In the genomic region with DNA sequence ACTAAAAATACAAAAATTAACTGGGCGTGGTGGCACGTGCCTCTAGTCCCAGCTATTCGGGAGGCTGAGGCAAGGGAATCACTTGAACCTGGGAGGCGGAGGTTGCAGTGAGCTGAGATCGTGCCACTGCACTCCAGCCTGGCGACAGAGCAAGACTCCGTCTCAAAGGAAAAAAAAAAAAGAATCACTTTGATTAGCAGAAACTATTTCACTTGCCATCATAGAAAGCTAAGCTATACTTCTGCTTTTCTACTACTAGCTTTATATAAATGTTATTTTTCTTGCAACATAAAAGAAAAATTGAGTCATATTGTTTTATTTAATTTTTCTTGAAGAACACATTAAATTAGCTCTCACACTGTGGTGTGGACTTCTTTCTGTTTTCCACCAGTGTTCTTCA, we compare ENCODE assay signal across 7 cellular contexts. TPM values are rescaled to one million over a fixed set of nuclear protein-coding genes. Genes with fewer than 3 reads are reported as not detected.
DNase-seq lines count a peak whose midpoint lies in the region; ATAC-seq, FAIRE-seq and TF ChIP-seq lines count a peak whose summit lies in the region.
"Not testable (repeated sequence)": the region's sequence is repeated elsewhere in the genome, so short reads cannot be mapped to it uniquely, and the experiment has no call there.

No MANE protein-coding gene starts in this region.

- not testable (repeated sequence) for TF ChIP-seq EP300 in HepG2 (IDR thresholded peaks at IDR 0.05; ENCODE audit: low read depth in 2 of 2, low read length in 2 of 2); HepG2 (CRISPR knock-in tag; IDR thresholded peaks at IDR 0.05; ENCODE audit: borderline replicate concordance)

- in situ Hi-C loops in HepG2 (cut with HindIII; ENCODE audit: extremely low pct_ligation_motif_present, low pct_unique_long_range_greater_than_20kb) = not testable (repeated sequence)

- H3K4me3 ChIP-seq in CD8-positive, alpha-beta T cell (ENCODE audit: low read depth, low read length); OCI-LY3 (ENCODE audit: low read length); effector memory CD4-positive, alpha-beta T cell (ENCODE audit: insufficient read depth, low read depth, low read length, poor library complexity, severe bottlenecking); HepG2 (replicated peaks in 1 of 3; ENCODE audit: insufficient read depth in 1 of 3, low read depth in 2 of 3, low read length in 3 of 3): not testable (repeated sequence)

- H2AFZ ChIP-seq in OCI-LY3 (ENCODE audit: low read depth, low read length); HepG2 (ENCODE audit: low read length): not testable (repeated sequence)

- CTCF ChIA-PET in CD8-positive, alpha-beta T cell (lab: Charles Lee) = interaction anchor here (0.6 to 0.8 kb wide), 2 partner anchors 13 to 54 kb away, joined by 3 read pairs; no protein-coding TSS in a partner anchor
- CTCF ChIA-PET in activated CD4-positive, alpha-beta T cell treated with anti-CD3 and anti-CD28 coated beads, Interleukin-2, amount 10 ng/mL, durations not matched to agents 7 days and 5 days (lab: Charles Lee) = interaction anchor here (1.0 to 1.7 kb wide), 3 partner anchors 9 to 18 kb away, joined by 3 to 4 read pairs (median 3); a partner anchor contains a TSS
- CTCF ChIA-PET in activated naive CD4-positive, alpha-beta T cell treated with anti-CD3 and anti-CD28 coated beads, Interleukin-2, amount 10 ng/mL, durations not matched to agents 7 days and 5 days (lab: Charles Lee) = interaction anchor here (1.0 kb wide), 2 partner anchors 17 to 65 kb away, joined by 3 to 4 read pairs; no protein-coding TSS in a partner anchor
- CTCF ChIA-PET in HepG2 (lab: Yijun Ruan, JAX; ENCODE audit: low intra/inter-chr PET ratio, low total read pairs) = not testable (repeated sequence)

- not testable (repeated sequence) for H3K27me3 Mint-ChIP-seq in CD8-positive, alpha-beta T cell (ENCODE audit: low read depth); activated CD4-positive, alpha-beta T cell treated with anti-CD3 and anti-CD28 coated beads, Interleukin-2, amount 10 ng/mL, durations not matched to agents 7 days and 5 days; activated naive CD4-positive, alpha-beta T cell treated with anti-CD3 and anti-CD28 coated beads, Interleukin-2, amount 10 ng/mL, durations not matched to agents 7 days and 5 days

- peaks cover 94% of the 10 kb centered on the region for H3K4me1 ChIP-seq in CD8-positive, alpha-beta T cell (ENCODE audit: insufficient read depth, low read length)
- peaks cover 76% of the 10 kb centered on the region for H3K4me1 ChIP-seq in OCI-LY3 (ENCODE audit: low read length)
- H3K4me1 ChIP-seq in effector memory CD4-positive, alpha-beta T cell (ENCODE audit: control insufficient read depth, insufficient read depth, low read length, poor library complexity, severe bottlenecking) = peaks cover 67% of the 10 kb centered on the region
- peaks cover 100% of the 10 kb centered on the region for H3K4me1 ChIP-seq in HepG2 (ENCODE audit: insufficient read depth, low read length)

- H3K27ac ChIP-seq in CD8-positive, alpha-beta T cell (ENCODE audit: low read depth, low read length); OCI-LY3 (ENCODE audit: low read length): not testable (repeated sequence)
- peak overlapping the region; percentile 6 for H3K27ac ChIP-seq in effector memory CD4-positive, alpha-beta T cell (ENCODE audit: insufficient read depth, low read length, poor library complexity, severe bottlenecking)
- H3K27ac ChIP-seq in HepG2 (ENCODE audit: extremely low read length, insufficient read depth, low read length) = peak overlapping the region; percentile 79

- H3K36me3 ChIP-seq in CD8-positive, alpha-beta T cell (ENCODE audit: insufficient read depth, low read length) = peaks cover 11% of the 10 kb centered on the region
- not testable (repeated sequence) for H3K36me3 ChIP-seq in OCI-LY3 (replicated peaks; ENCODE audit: low read depth, low read length); effector memory CD4-positive, alpha-beta T cell (ENCODE audit: control insufficient read depth, insufficient read depth, low read length)
- H3K36me3 ChIP-seq in HepG2 (replicated peaks in 1 of 2; ENCODE audit: control insufficient read depth in 1 of 2, insufficient read depth in 2 of 2, low read length in 2 of 2) = peaks cover 18 to 55% of the 10 kb centered on the region in 2 experiments

- 73% methylated on average over 7 of the region's 7 CpGs for WGBS in HepG2 (ENCODE audit: low lambda C conversion rate)

- not testable (repeated sequence) for FAIRE-seq in HepG2 (lab: Jason Lieb, UNC)

- not testable (repeated sequence) for DNase-seq in CD8-positive, alpha-beta T cell; activated CD4-positive, alpha-beta T cell treated with anti-CD3 and anti-CD28 coated beads, Interleukin-2, amount 10 ng/mL, durations not matched to agents 7 days and 5 days; activated naive CD4-positive, alpha-beta T cell treated with anti-CD3 and anti-CD28 coated beads, Interleukin-2, amount 10 ng/mL, durations not matched to agents 7 days and 5 days; effector memory CD4-positive, alpha-beta T cell; HepG2 (ENCODE audit: low spot score); stimulated activated effector memory CD8-positive, alpha-beta T cell treated with anti-CD3 and anti-CD28 coated beads, Interleukin-12 subunit alpha, Interleukin-12 subunit beta, amount 100 ng/mL, for 72 hours (ENCODE audit: low spot score in 2 of 2)

- H3K9me3 Mint-ChIP-seq in CD8-positive, alpha-beta T cell; activated CD4-positive, alpha-beta T cell treated with anti-CD3 and anti-CD28 coated beads, Interleukin-2, amount 10 ng/mL, durations not matched to agents 7 days and 5 days; activated naive CD4-positive, alpha-beta T cell treated with anti-CD3 and anti-CD28 coated beads, Interleukin-2, amount 10 ng/mL, durations not matched to agents 7 days and 5 days; stimulated activated effector memory CD8-positive, alpha-beta T cell treated with anti-CD3 and anti-CD28 coated beads, Interleukin-12 subunit alpha, Interleukin-12 subunit beta, amount 100 ng/mL, for 72 hours: not testable (repeated sequence)

- ATAC-seq in CD8-positive, alpha-beta T cell; HepG2; stimulated activated effector memory CD8-positive, alpha-beta T cell treated with anti-CD3 and anti-CD28 coated beads, Interleukin-12 subunit alpha, Interleukin-12 subunit beta, amount 100 ng/mL, for 72 hours: not testable (repeated sequence)

- H3K9me3 ChIP-seq in CD8-positive, alpha-beta T cell (ENCODE audit: low read length); OCI-LY3 (ENCODE audit: insufficient read depth, low read length); effector memory CD4-positive, alpha-beta T cell (ENCODE audit: control insufficient read depth, low read length); HepG2 (ENCODE audit: low read length): not testable (repeated sequence)

- POLR2A ChIA-PET in CD8-positive, alpha-beta T cell (lab: Charles Lee) = interaction anchor here (0.6 to 4.0 kb wide), 4 partner anchors 12 to 61 kb away, joined by 3 to 13 read pairs (median 4); no protein-coding TSS in a partner anchor
- POLR2A ChIA-PET in activated CD4-positive, alpha-beta T cell treated with anti-CD3 and anti-CD28 coated beads, Interleukin-2, amount 10 ng/mL, durations not matched to agents 7 days and 5 days (lab: Charles Lee) = not testable (repeated sequence)
- POLR2A ChIA-PET in HepG2 (lab: Yijun Ruan, JAX) = interaction anchor here (0.7 to 2.3 kb wide), 3 partner anchors 11 to 18 kb away, joined by 3 to 10 read pairs (median 3); a partner anchor contains a TSS

- not testable (repeated sequence) for TF ChIP-seq RAD21 in HepG2 (CRISPR knock-in tag; IDR thresholded peaks at IDR 0.05)

- peak overlapping the region; percentile 79 for H3K27ac Mint-ChIP-seq in CD8-positive, alpha-beta T cell
- H3K27ac Mint-ChIP-seq in activated CD4-positive, alpha-beta T cell treated with anti-CD3 and anti-CD28 coated beads, Interleukin-2, amount 10 ng/mL, durations not matched to agents 7 days and 5 days = peak overlapping the region; percentile 83
- H3K27ac Mint-ChIP-seq in activated naive CD4-positive, alpha-beta T cell treated with anti-CD3 and anti-CD28 coated beads, Interleukin-2, amount 10 ng/mL, durations not matched to agents 7 days and 5 days = peak overlapping the region; percentile 71
- peak overlapping the region; percentile 89 for H3K27ac Mint-ChIP-seq in stimulated activated effector memory CD8-positive, alpha-beta T cell treated with anti-CD3 and anti-CD28 coated beads, Interleukin-12 subunit alpha, Interleukin-12 subunit beta, amount 100 ng/mL, for 72 hours

- H3K27me3 ChIP-seq in CD8-positive, alpha-beta T cell (ENCODE audit: insufficient read depth, low read length); OCI-LY3 (ENCODE audit: low read depth, low read length); effector memory CD4-positive, alpha-beta T cell (replicated peaks; ENCODE audit: control insufficient read depth, insufficient read depth, low read length, poor library complexity, severe bottlenecking); HepG2 (ENCODE audit: control insufficient read depth in 1 of 2, insufficient read depth in 2 of 2, low read length in 2 of 2): not testable (repeated sequence)

- H3K79me2 ChIP-seq in OCI-LY3 (ENCODE audit: low read length) (peaks cover 39% of the 10 kb centered on the region), HepG2 (ENCODE audit: insufficient read depth, low read length) (peaks cover 98% of the 10 kb centered on the region)

- H3K9ac ChIP-seq in OCI-LY3 (ENCODE audit: low read length) = not testable (repeated sequence)
- H3K9ac ChIP-seq in HepG2 (ENCODE audit: insufficient read depth, low read depth, low read length) = 0 out of 2 replicates have a peak overlapping the region, but pooled peaks have one; percentile 38

- BruUV-seq in HepG2 (replicated peaks; lab: Mats Ljungman, UMichigan) = not testable (repeated sequence)

- not testable (repeated sequence) for TF ChIP-seq POLR2A in HepG2 (IDR thresholded peaks at IDR 0.05; ENCODE audit: insufficient read depth in 1 of 2, low read depth in 2 of 2, low read length in 2 of 2)

- H3K4me3 Mint-ChIP-seq in CD8-positive, alpha-beta T cell = peak overlapping the region; percentile 27
- not testable (repeated sequence) for H3K4me3 Mint-ChIP-seq in activated CD4-positive, alpha-beta T cell treated with anti-CD3 and anti-CD28 coated beads, Interleukin-2, amount 10 ng/mL, durations not matched to agents 7 days and 5 days; activated naive CD4-positive, alpha-beta T cell treated with anti-CD3 and anti-CD28 coated beads, Interleukin-2, amount 10 ng/mL, durations not matched to agents 7 days and 5 days
- H3K4me3 Mint-ChIP-seq in stimulated activated effector memory CD8-positive, alpha-beta T cell treated with anti-CD3 and anti-CD28 coated beads, Interleukin-12 subunit alpha, Interleukin-12 subunit beta, amount 100 ng/mL, for 72 hours = peak overlapping the region; percentile 82

- peaks cover 61% of the 10 kb centered on the region for H3K36me3 Mint-ChIP-seq in CD8-positive, alpha-beta T cell
- H3K36me3 Mint-ChIP-seq in activated CD4-positive, alpha-beta T cell treated with anti-CD3 and anti-CD28 coated beads, Interleukin-2, amount 10 ng/mL, durations not matched to agents 7 days and 5 days (ENCODE audit: low read depth) = peaks cover 76% of the 10 kb centered on the region
- H3K36me3 Mint-ChIP-seq in activated naive CD4-positive, alpha-beta T cell treated with anti-CD3 and anti-CD28 coated beads, Interleukin-2, amount 10 ng/mL, durations not matched to agents 7 days and 5 days = peaks cover 69% of the 10 kb centered on the region
- H3K36me3 Mint-ChIP-seq in stimulated activated effector memory CD8-positive, alpha-beta T cell treated with anti-CD3 and anti-CD28 coated beads, Interleukin-12 subunit alpha, Interleukin-12 subunit beta, amount 100 ng/mL, for 72 hours = peaks cover 95% of the 10 kb centered on the region

- H4K20me1 ChIP-seq in OCI-LY3 (ENCODE audit: insufficient read depth, low read length) = not testable (repeated sequence)
- H4K20me1 ChIP-seq in HepG2 (ENCODE audit: insufficient read depth, low read length) = peaks cover 96% of the 10 kb centered on the region

- intact Hi-C loops in CD8-positive, alpha-beta T cell (cut with DNase I, micrococcal nuclease) = loop anchor here in 1 of 2 experiments (2.0 kb wide), 1 partner anchor 14 kb away; no protein-coding TSS in a partner anchor
- intact Hi-C loops in HepG2 (cut with micrococcal nuclease; ENCODE audit: unreplicated experiment) = not testable (repeated sequence)

- peaks cover 91% of the 10 kb centered on the region for H3K4me1 Mint-ChIP-seq in CD8-positive, alpha-beta T cell (ENCODE audit: low read depth)
- peaks cover 94% of the 10 kb centered on the region for H3K4me1 Mint-ChIP-seq in activated CD4-positive, alpha-beta T cell treated with anti-CD3 and anti-CD28 coated beads, Interleukin-2, amount 10 ng/mL, durations not matched to agents 7 days and 5 days
- H3K4me1 Mint-ChIP-seq in activated naive CD4-positive, alpha-beta T cell treated with anti-CD3 and anti-CD28 coated beads, Interleukin-2, amount 10 ng/mL, durations not matched to agents 7 days and 5 days = peaks cover 97% of the 10 kb centered on the region
- peaks cover 77% of the 10 kb centered on the region for H3K4me1 Mint-ChIP-seq in stimulated activated effector memory CD8-positive, alpha-beta T cell treated with anti-CD3 and anti-CD28 coated beads, Interleukin-12 subunit alpha, Interleukin-12 subunit beta, amount 100 ng/mL, for 72 hours

- H3K4me2 ChIP-seq in OCI-LY3 (ENCODE audit: low read length) (peak overlapping the region; percentile 21; the same call in 1 of the 2 replicates), HepG2 (ENCODE audit: low read depth, low read length) (peak overlapping the region; percentile 49)

- TF ChIP-seq CTCF in CD8-positive, alpha-beta T cell (IDR thresholded peaks at IDR 0.05); OCI-LY3 (IDR thresholded peaks at IDR 0.05; ENCODE audit: low read depth, low read length); HepG2 (CRISPR knock-in tag; IDR thresholded peaks at IDR 0.05): not testable (repeated sequence)

RNA-seq across cellular contexts. Expression of a gene that starts 18.1 kb away (rescaled TPM):
- total RNA-seq in CD8-positive, alpha-beta T cell = 100 to 1,000 TPM; 191 to 197 TPM
- 10 to 100 TPM; 74.4 to 77.8 TPM for total RNA-seq in activated CD4-positive, alpha-beta T cell treated with anti-CD3 and anti-CD28 coated beads, Interleukin-2, amount 10 ng/mL, durations not matched to agents 7 days and 5 days
- 68.1 and 82.2 TPM in 2 replicates for total RNA-seq in HepG2 (2016; rRNA removed; fragmentation: Illumina TruSeq; extraction: Trizol)
- 25.9 and 27.4 TPM in 2 replicates for total RNA-seq in HepG2 (2016; cell fraction: cytosol; rRNA removed; fragmentation: Illumina TruSeq; extraction: Trizol; ENCODE audit: low read depth)
- total RNA-seq in HepG2 (2016; cell fraction: insoluble cytoplasmic fraction; rRNA removed; fragmentation: Illumina TruSeq; extraction: Trizol) = 66.0 and 82.3 TPM in 2 replicates
- 67.6 and 68.8 TPM in 2 replicates for total RNA-seq in HepG2 (2016; cell fraction: membrane; rRNA removed; fragmentation: Illumina TruSeq; extraction: Trizol)
- total RNA-seq in HepG2 (2016; cell fraction: nucleus; rRNA removed; fragmentation: Illumina TruSeq; extraction: Trizol) = 134 and 135 TPM in 2 replicates
- 187 and 204 TPM in 2 replicates for polyA plus RNA-seq in HepG2 (2011; rRNA removed)
- 141 and 194 TPM in 2 replicates for polyA plus RNA-seq in HepG2 (2011; cell fraction: cytosol; rRNA removed)
- 105 and 123 TPM in 2 replicates for polyA plus RNA-seq in HepG2 (2011; cell fraction: nucleus; rRNA removed)
- 125 and 162 TPM in 2 replicates for polyA plus RNA-seq in HepG2 (2012)
- polyA plus RNA-seq in HepG2 (2016; cell fraction: cytosol; fragmentation: Illumina TruSeq; extraction: Trizol; ENCODE audit: low read depth) = 8.6 and 9.7 TPM in 2 replicates
- polyA plus RNA-seq in HepG2 (2016; cell fraction: insoluble cytoplasmic fraction; fragmentation: Illumina TruSeq; extraction: Trizol; ENCODE audit: low read depth) = 68.0 and 70.0 TPM in 2 replicates
- polyA plus RNA-seq in HepG2 (2016; cell fraction: membrane; fragmentation: Illumina TruSeq; extraction: Trizol; ENCODE audit: low read depth) = 38.2 and 38.9 TPM in 2 replicates
- 134 and 138 TPM in 2 replicates for polyA plus RNA-seq in HepG2 (2016; cell fraction: nucleus; fragmentation: Illumina TruSeq; extraction: Trizol; ENCODE audit: insufficient read depth, low read depth)
- 24.1 and 399 TPM in 2 replicates for polyA minus RNA-seq in HepG2 (2011; rRNA and poly(A)+ RNA removed; ENCODE audit: low replicate concordance)
- 188 and 237 TPM in 2 replicates for polyA minus RNA-seq in HepG2 (2011; cell fraction: cytosol; rRNA and poly(A)+ RNA removed)
- polyA minus RNA-seq in HepG2 (2011; cell fraction: nucleus; rRNA and poly(A)+ RNA removed) = 353 and 432 TPM in 2 replicates
